In genomic region chr15:76285241-76285825, GRCh38 we compare ENCODE assay signal across 9 cellular contexts. TPM values are rescaled to one million over a fixed set of nuclear protein-coding genes. Genes with fewer than 3 reads are reported as not detected.
A peak's percentile ranks its signal among the peaks of the same experiment; 100 is the strongest.
DNase-seq lines count a peak whose midpoint lies in the region; ATAC-seq and TF ChIP-seq lines count a peak whose summit lies in the region.
"Had no signal": no experiment of that assay in that cellular context is flagged by ENCODE, and none has a peak within 500 bp of the region (broad histone marks: within the 10 kb centered on the region; RNA-seq: fewer than 3 reads in every experiment).

No MANE protein-coding gene starts in this region.

- H3K9ac ChIP-seq in SK-N-SH, result no peak overlapping the region

- TF ChIP-seq EP300 in SK-N-SH (IDR thresholded peaks at IDR 0.05; ENCODE audit: borderline replicate concordance in 1 of 2, low read depth in 1 of 2, low read length in 1 of 2), result no peak

- CTCF ChIA-PET in SK-N-SH (lab: Yijun Ruan, JAX), result interaction anchor here (0.6 to 2.3 kb wide), 6 partner anchors 49 to 222 kb away, joined by 3 to 9 read pairs (median 3); no protein-coding TSS in a partner anchor

- ATAC-seq in HG03439 (IDR thresholded peaks at IDR 0.05; ENCODE audit: unreplicated experiment), result no peak

- no peaks in the 10 kb centered on the region for H4K20me1 ChIP-seq in SK-N-SH (ENCODE audit: insufficient read depth)

- H3K9me3 ChIP-seq in SK-N-SH (no peaks in the 10 kb centered on the region), testis (no peaks in the 10 kb centered on the region)

- H2AFZ ChIP-seq in SK-N-SH (ENCODE audit: low read depth), result no peak overlapping the region

- H3K9me2 ChIP-seq in SK-N-SH, result no peaks in the 10 kb centered on the region

- no peaks in the 10 kb centered on the region for H3K27me3 ChIP-seq in SK-N-SH (ENCODE audit: insufficient read depth)
- H3K27me3 ChIP-seq in testis, result no peaks in the 10 kb centered on the region

- no peak for TF ChIP-seq POLR2A in testis (IDR thresholded peaks at IDR 0.05)

- H3F3A ChIP-seq in SK-N-SH (replicated peaks; ENCODE audit: insufficient read depth), result no peaks in the 10 kb centered on the region

- intact Hi-C loops in testis (cut with DNase I; ENCODE audit: low total_unique reads), result no loop called here
- intact Hi-C loops in cardiac septum (cut with DNase I), result no loop called here

- no peaks in the 10 kb centered on the region for H3K4me1 ChIP-seq in SK-N-SH (ENCODE audit: control insufficient read depth in 1 of 2, insufficient read depth in 2 of 2, low read depth in 1 of 2, low read length in 1 of 2)
- no peaks in the 10 kb centered on the region for H3K4me1 ChIP-seq in testis

- 100% methylated on average over 1 of the region's 1 CpG for WGBS in SK-N-SH (ENCODE audit: low lambda C conversion rate)
- WGBS in testis, 2 donors, result 96 to 97% methylated on average over 1 of the region's 1 CpG

- in situ Hi-C loops in GM13977 (cut with MboI; ENCODE audit: low pct_unique_long_range_greater_than_20kb, low sequenced_read_pairs, unreplicated experiment), result no loop called here

- POLR2A ChIA-PET in SK-N-SH (lab: Yijun Ruan, JAX), result no interaction called here

- no peak overlapping the region for H3K4me2 ChIP-seq in SK-N-SH

- H3K36me3 ChIP-seq in SK-N-SH (replicated peaks in 1 of 2; ENCODE audit: control insufficient read depth in 1 of 2, insufficient read depth in 2 of 2, low read length in 1 of 2) (peaks cover 29 to 51% of the 10 kb centered on the region in 2 experiments), testis (ENCODE audit: low read depth, missing control alignments) (no peaks in the 10 kb centered on the region)

- H3K27ac ChIP-seq in SK-N-SH (ENCODE audit: low read depth in 2 of 2, low read length in 1 of 2), result no peak overlapping the region
- no peak overlapping the region for H3K27ac ChIP-seq in testis

- TF ChIP-seq RAD21 in SK-N-SH (IDR thresholded peaks at IDR 0.05; ENCODE audit: low read length), result peak; percentile 30; the same call in 1 of the 2 replicates

- DNase-seq in AG10803 (ENCODE audit: low read depth) (peak; percentile 6), GM13977 (ENCODE audit: low spot score) (peak; percentile 30), SK-N-SH (peak; percentile 38), germinal center (ENCODE audit: low spot score) (peak; percentile 29), testis (no peak), cardiac septum (ENCODE audit: low spot score) (no peak), SHP77 (lab: John Stamatoyannopoulos, UW) (no peak)
- DNase-seq: NCI-H1436 treated with DMSO at 0.1 percent for 48 hours had no signal

- H3K79me2 ChIP-seq in SK-N-SH (ENCODE audit: insufficient read depth), result peaks cover 9% of the 10 kb centered on the region; the same call in 1 of the 2 replicates

- peak; percentile 58 for TF ChIP-seq CTCF in AG10803 (conservative IDR thresholded peaks at IDR 0.05; ENCODE audit: low read length)
- peak; percentile 46 for TF ChIP-seq CTCF in GM13977 (IDR thresholded peaks at IDR 0.05; ENCODE audit: extremely low read depth, insufficient read depth, missing control alignments)
- TF ChIP-seq CTCF in SK-N-SH (IDR thresholded peaks at IDR 0.05), result peak; percentile 61
- TF ChIP-seq CTCF in testis (IDR thresholded peaks at IDR 0.05), result no peak

- H3K4me3 ChIP-seq in AG10803 (ENCODE audit: low read length) (no peak overlapping the region), SK-N-SH (ENCODE audit: low read depth in 2 of 2, low read length in 1 of 2) (no peak overlapping the region), testis (no peak overlapping the region)

TF ChIP-seq in SK-N-SH, 30 proteins besides CTCF, POLR2A, EP300 and RAD21:
- TF ChIP-seq MAX (IDR thresholded peaks at IDR 0.05; ENCODE audit: low read depth) (no peak), SMC3 (IDR thresholded peaks at IDR 0.05; ENCODE audit: low read depth, low read length) (peak; percentile 37; the same call in 1 of the 2 replicates)

RNA-seq across cellular contexts. Expression of gene ETFA, which starts 25.9 kb away (rescaled TPM):
- polyA plus RNA-seq in SK-N-SH (2012; rRNA removed) (122 and 164 TPM in 2 replicates), testis (ENCODE audit: insufficient read depth, low read depth, low replicate concordance) (72.1 TPM)
- 172 and 191 TPM in 2 replicates for polyA plus RNA-seq in SK-N-SH (2012; cell fraction: cytosol; rRNA removed)
- polyA plus RNA-seq in SK-N-SH (2012; cell fraction: nucleus; rRNA removed), result 45.2 and 94.3 TPM in 2 replicates
- total RNA-seq in testis (10 to 100 TPM; 58.3 to 72.7 TPM), cardiac septum (351 TPM)

RNA-seq across cellular contexts. Expression of gene ISL2, which starts 51.2 kb away (rescaled TPM):
- polyA plus RNA-seq in SK-N-SH (2012; rRNA removed), result 3.5 and 6.0 TPM in 2 replicates
- polyA plus RNA-seq in SK-N-SH (2012; cell fraction: cytosol; rRNA removed), result 2.2 and 3.2 TPM in 2 replicates
- 23.1 and 25.6 TPM in 2 replicates for polyA plus RNA-seq in SK-N-SH (2012; cell fraction: nucleus; rRNA removed)
- 1 to 10 TPM; 3.5 to 4.2 TPM for total RNA-seq in testis
- polyA plus RNA-seq in testis (ENCODE audit: insufficient read depth, low read depth, low replicate concordance), result 0.88 TPM
- total RNA-seq in cardiac septum, result not detected

Comparison
In these comparisons a context has a peak if more than half of its experiments do, and no peak if none do; other contexts are left out.
1. DNase-seq: peak in AG10803 (single experiment), GM13977 (single experiment), SK-N-SH (single experiment) and germinal center (single experiment); none in testis (single experiment), cardiac septum (single experiment) and SHP77 (0 of 2).
2. CTCF ChIP-seq: peak in AG10803 (single experiment), GM13977 (single experiment) and SK-N-SH (single experiment); none in testis (0 of 3).